Comparison of ENCODE assay signal across 32 cellular contexts in the genomic region with DNA sequence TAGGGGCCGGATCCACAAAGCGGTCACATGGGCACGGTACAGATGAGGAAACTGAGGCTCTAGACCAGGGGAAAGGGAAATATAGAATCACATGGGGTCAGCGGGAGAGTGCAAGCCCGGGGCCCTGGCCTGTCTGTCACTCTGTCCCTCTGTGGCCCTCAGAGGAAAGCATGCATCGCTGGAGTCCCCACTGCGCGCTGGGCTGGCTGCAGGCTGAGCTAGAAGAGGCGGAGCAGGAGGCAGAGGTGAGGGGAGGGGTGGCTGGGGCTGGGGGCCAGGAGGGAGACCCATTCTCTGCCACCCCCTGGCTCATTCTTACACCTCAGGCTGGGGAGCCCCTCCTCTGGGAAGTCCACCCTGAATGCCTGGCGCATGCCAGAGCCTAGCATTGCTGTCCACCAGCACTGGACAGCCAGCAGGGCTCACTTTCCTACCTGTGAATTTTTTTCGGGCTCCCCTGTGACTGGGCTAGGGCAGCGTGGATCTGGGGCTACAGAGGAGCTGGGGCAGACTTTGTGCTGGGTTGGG. TPM values are rescaled to one million over a fixed set of nuclear protein-coding genes. Genes with fewer than 3 reads are reported as not detected.
"Had no signal": no experiment of that assay in that cellular context is flagged by ENCODE, and none has a peak within 500 bp of the region (broad histone marks: within the 10 kb centered on the region; RNA-seq: fewer than 3 reads in every experiment).

No MANE protein-coding gene starts in this region.

- H3K4me1 ChIP-seq: pancreas, psoas muscle had no signal

- H2AFZ ChIP-seq: hepatocyte had no signal

- H3K36me3 Mint-ChIP-seq: activated CD8-positive, alpha-beta memory T cell treated with anti-CD3 and anti-CD28 coated beads, Interleukin-2, amount 10 ng/mL, durations not matched to agents 7 days and 5 days; activated naive CD8-positive, alpha-beta T cell; naive B cell had no signal

- H3K27ac Mint-ChIP-seq: activated CD4-positive, alpha-beta T cell treated with anti-CD3 and anti-CD28 coated beads for 36 hours; activated CD8-positive, alpha-beta memory T cell treated with anti-CD3 and anti-CD28 coated beads, Interleukin-2, amount 10 ng/mL, durations not matched to agents 7 days and 5 days; activated CD8-positive, alpha-beta T cell treated with anti-CD3 and anti-CD28 coated beads, Interleukin-2, amount 10 ng/mL, durations not matched to agents 7 days and 5 days; activated naive CD8-positive, alpha-beta T cell; naive B cell; stimulated activated naive B cell treated with anti-CD40 and anti-IgM and Interleukin-4, amounts not matched to agents 10 μg/mL and 1 μg/mL and 100 μg/mL, for 72 hours had no signal

- H3K4me3 ChIP-seq: body of pancreas, cardiac muscle cell, coronary artery, gastrocnemius medialis, hepatocyte, psoas muscle, thyroid gland, upper lobe of left lung had no signal

- H3K27ac ChIP-seq: cardiac muscle cell, coronary artery, gastrocnemius medialis, hepatocyte, psoas muscle, sigmoid colon, stomach, thyroid gland, upper lobe of left lung, vagina had no signal

- H3K36me3 ChIP-seq: cardiac muscle cell, gastrocnemius medialis, pancreas, sigmoid colon, stomach, thyroid gland, upper lobe of left lung, vagina had no signal

- H3K27me3 ChIP-seq: body of pancreas, cardiac muscle cell, dorsolateral prefrontal cortex, gastrocnemius medialis, hepatocyte, pancreas, sigmoid colon, thyroid gland, upper lobe of left lung, vagina had no signal

- H3K4me3 Mint-ChIP-seq: activated CD4-positive, alpha-beta T cell treated with anti-CD3 and anti-CD28 coated beads for 36 hours; activated CD8-positive, alpha-beta memory T cell treated with anti-CD3 and anti-CD28 coated beads, Interleukin-2, amount 10 ng/mL, durations not matched to agents 7 days and 5 days; activated CD8-positive, alpha-beta T cell treated with anti-CD3 and anti-CD28 coated beads, Interleukin-2, amount 10 ng/mL, durations not matched to agents 7 days and 5 days; activated naive CD8-positive, alpha-beta T cell; stimulated activated naive B cell treated with anti-CD40 and anti-IgM and Interleukin-4, amounts not matched to agents 10 μg/mL and 1 μg/mL and 100 μg/mL, for 72 hours had no signal

- H3K9me3 Mint-ChIP-seq: stimulated activated naive B cell treated with anti-CD40 and anti-IgM and Interleukin-4, amounts not matched to agents 10 μg/mL and 1 μg/mL and 100 μg/mL, for 72 hours had no signal

- ATAC-seq: activated CD4-positive, alpha-beta T cell treated with anti-CD3 and anti-CD28 coated beads for 36 hours; activated CD8-positive, alpha-beta memory T cell treated with anti-CD3 and anti-CD28 coated beads, Interleukin-2, amount 10 ng/mL, durations not matched to agents 7 days and 5 days; activated CD8-positive, alpha-beta T cell treated with anti-CD3 and anti-CD28 coated beads, Interleukin-2, amount 10 ng/mL, durations not matched to agents 7 days and 5 days; gastrocnemius medialis; left cardiac atrium; left ventricle myocardium superior; psoas muscle; stimulated activated naive B cell treated with anti-CD40 and anti-IgM and Interleukin-4, amounts not matched to agents 10 μg/mL and 1 μg/mL and 100 μg/mL, for 72 hours had no signal

- DNase-seq: activated CD4-positive, alpha-beta T cell treated with anti-CD3 and anti-CD28 coated beads for 36 hours; activated CD4-positive, CD25-positive, alpha-beta regulatory T cell; activated CD8-positive, alpha-beta memory T cell treated with anti-CD3 and anti-CD28 coated beads, Interleukin-2, amount 10 ng/mL, durations not matched to agents 7 days and 5 days; activated CD8-positive, alpha-beta T cell treated with anti-CD3 and anti-CD28 coated beads, Interleukin-2, amount 10 ng/mL, durations not matched to agents 7 days and 5 days; activated naive CD4-positive, alpha-beta T cell treated with Interleukin-2 at 50 U/mL for 16 hours; activated T-cell treated with anti-CD3 and anti-CD28 coated beads, Interleukin-2, amount 50 U/mL, for 48 hours; anterior cingulate cortex; dorsolateral prefrontal cortex; effector memory CD4-positive, alpha-beta T cell; erythroblast; gastrocnemius medialis; left cardiac atrium; left ventricle myocardium superior; naive B cell; sigmoid colon; small intestine; stimulated activated CD4-positive, alpha-beta T cell treated with anti-CD3 and anti-CD28 coated beads, Interleukin-4, amount 100 ng/mL, for 4 hours; stimulated activated CD8-positive, alpha-beta memory T cell treated with anti-CD3 and anti-CD28 coated beads, Interleukin-4, amount 100 ng/mL, for 48 hours; stimulated activated naive B cell treated with anti-CD40 and anti-IgM and Interleukin-4, amounts not matched to agents 10 μg/mL and 1 μg/mL and 100 μg/mL, for 72 hours; stomach; T-helper 1 cell; thyroid gland had no signal

- H3K9me3 ChIP-seq: body of pancreas, gastrocnemius medialis, pancreas, psoas muscle, sigmoid colon, stomach, thyroid gland, upper lobe of left lung, vagina had no signal

RNA-seq across cellular contexts. Expression of a gene that starts 2.3 kb away (rescaled TPM):
- total RNA-seq: activated CD8-positive, alpha-beta memory T cell treated with anti-CD3 and anti-CD28 coated beads, Interleukin-2, amount 10 ng/mL, durations not matched to agents 7 days and 5 days had no signal

RNA-seq across cellular contexts. Expression of a gene that starts 45.6 kb away (rescaled TPM):
- total RNA-seq: activated CD4-positive, alpha-beta T cell treated with anti-CD3 and anti-CD28 coated beads for 36 hours; activated CD8-positive, alpha-beta memory T cell treated with anti-CD3 and anti-CD28 coated beads, Interleukin-2, amount 10 ng/mL, durations not matched to agents 7 days and 5 days; activated CD8-positive, alpha-beta T cell treated with anti-CD3 and anti-CD28 coated beads, Interleukin-2, amount 10 ng/mL, durations not matched to agents 7 days and 5 days; lung microvascular endothelial cell had no signal
